8 cellular contexts compared by ENCODE assay signal in the genomic region with DNA sequence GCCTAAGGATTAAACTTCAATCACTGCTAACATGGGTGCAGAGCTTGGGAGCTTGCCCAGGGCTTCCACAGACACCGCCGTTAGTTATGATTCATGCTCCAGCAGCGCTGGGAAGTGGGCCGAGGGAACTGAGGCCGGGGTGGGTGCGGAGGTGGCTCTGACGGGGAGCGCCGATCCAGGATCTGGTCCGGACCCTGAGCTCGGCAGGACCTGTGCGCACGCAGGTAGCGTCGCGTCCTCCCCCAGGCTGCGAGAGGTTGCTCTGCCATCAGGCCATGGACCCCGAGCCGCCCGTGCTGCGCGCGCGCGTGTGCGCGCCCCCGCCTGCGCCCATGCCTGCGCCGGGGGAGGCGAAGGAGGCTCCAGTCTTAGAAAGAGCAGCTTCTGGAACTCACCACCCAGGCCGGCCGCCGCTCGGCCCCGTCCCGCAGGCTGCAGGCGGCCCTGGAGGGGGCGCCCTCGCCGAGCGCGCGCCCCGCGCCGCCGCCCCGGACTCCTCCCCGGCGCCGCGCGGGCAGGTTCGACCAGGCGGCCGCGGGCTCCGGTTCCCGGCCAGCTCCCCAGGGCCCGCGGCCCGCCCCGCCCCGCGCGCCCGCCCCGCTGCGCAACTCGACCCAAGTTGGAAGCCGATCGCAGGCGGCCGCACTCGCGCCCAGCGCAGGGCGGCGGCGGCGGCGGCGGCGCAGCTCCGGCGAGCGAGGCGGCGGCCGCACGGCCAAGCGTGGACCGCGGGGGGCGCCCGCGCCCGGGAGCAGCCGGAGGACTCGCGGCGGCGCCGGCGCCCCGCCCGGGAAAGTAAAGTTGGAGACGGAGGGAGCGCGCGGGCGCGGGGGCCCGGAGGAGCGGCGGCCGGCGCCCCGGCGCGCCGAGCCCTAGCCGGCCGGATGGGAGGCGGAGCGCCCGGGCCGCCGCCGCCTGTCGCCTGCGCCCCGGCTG. TPM values are rescaled to one million over a fixed set of nuclear protein-coding genes. Genes with fewer than 3 reads are reported as not detected.
DNase-seq lines count a peak whose midpoint lies in the region; ATAC-seq, FAIRE-seq and TF ChIP-seq lines count a peak whose summit lies in the region.

No MANE protein-coding gene starts in this region.

- H3K27me3 Mint-ChIP-seq in T-helper 2 cell treated with Interferon-gamma antibody and Interleukin-4, amounts not matched to agents 5 μg/mL and 100 μg/mL, for 36 hours (ENCODE audit: low read depth): peaks cover 18% of the 10 kb centered on the region

- in situ Hi-C loops in brain microvascular endothelial cell (cut with HindIII; ENCODE audit: low pct_ligation_motif_present, low sequenced_read_pairs): no loop called here

- H3K36me3 ChIP-seq in brain microvascular endothelial cell (replicated peaks) (no peaks in the 10 kb centered on the region), kidney (ENCODE audit: control insufficient read depth in 1 of 2, insufficient read depth in 2 of 2, low read length in 2 of 2) (no peaks in the 10 kb centered on the region), thymus (ENCODE audit: control insufficient read depth, insufficient read depth) (no peaks in the 10 kb centered on the region)

- no peak for ATAC-seq in GM18520 (IDR thresholded peaks at IDR 0.05; ENCODE audit: unreplicated experiment)

- H3K9me3 Mint-ChIP-seq in T-helper 2 cell treated with Interferon-gamma antibody and Interleukin-4, amounts not matched to agents 5 μg/mL and 100 μg/mL, for 36 hours: no peaks in the 10 kb centered on the region

- H3K27ac Mint-ChIP-seq in T-helper 2 cell treated with Interferon-gamma antibody and Interleukin-4, amounts not matched to agents 5 μg/mL and 100 μg/mL, for 36 hours: no peak overlapping the region

- peaks cover 2% of the 10 kb centered on the region for H3K4me1 Mint-ChIP-seq in T-helper 2 cell treated with Interferon-gamma antibody and Interleukin-4, amounts not matched to agents 5 μg/mL and 100 μg/mL, for 36 hours (ENCODE audit: low read depth)

- DNase-seq in COLO668 (lab: John Stamatoyannopoulos, UW; ENCODE audit: unreplicated experiment): peak; percentile 79
- peak; percentile 35 to 52 for DNase-seq in Kasumi-1 (lab: John Stamatoyannopoulos, UW)
- peak; percentile 37 for DNase-seq in brain microvascular endothelial cell
- DNase-seq in kidney: no peak
- no peak for DNase-seq in COLO829 (ENCODE audit: low spot score)
- DNase-seq in T-helper 2 cell treated with Interferon-gamma antibody and Interleukin-4, amounts not matched to agents 5 μg/mL and 100 μg/mL, for 36 hours (ENCODE audit: low spot score): no peak

- H3K9me3 ChIP-seq in kidney (ENCODE audit: control insufficient read depth in 1 of 2, low read length in 2 of 2): no peaks in the 10 kb centered on the region
- no peaks in the 10 kb centered on the region for H3K9me3 ChIP-seq in thymus (ENCODE audit: control insufficient read depth)

- H3K4me1 ChIP-seq in kidney (ENCODE audit: control insufficient read depth in 1 of 2, insufficient read depth in 1 of 2, low read depth in 1 of 2, low read length in 2 of 2) (peaks cover 0 to 5% of the 10 kb centered on the region in 2 donors), thymus (ENCODE audit: control insufficient read depth, insufficient read depth, low read length) (no peaks in the 10 kb centered on the region)

- H3K27ac ChIP-seq in brain microvascular endothelial cell: no peak overlapping the region
- H3K27ac ChIP-seq in kidney (ENCODE audit: low read depth in 2 of 2, low read length in 2 of 2): peak overlapping the region in 1 of 2 donors; percentile 53
- no peak overlapping the region for H3K27ac ChIP-seq in thymus (ENCODE audit: low read depth)

- H3K4me3 ChIP-seq in brain microvascular endothelial cell (ENCODE audit: low read depth, low read length) (peak overlapping the region; percentile 34), kidney (ENCODE audit: low read length in 2 of 2) (peak overlapping the region in 1 of 2 donors; percentile 58), thymus (ENCODE audit: low read length) (peak overlapping the region; percentile 12)

- 4% methylated on average over 134 of the region's 135 CpGs for WGBS in thymus

- FAIRE-seq in kidney (lab: Jason Lieb, UNC): no peak

- intact Hi-C loops in kidney (cut with DNase I): no loop called here

- H3K36me3 Mint-ChIP-seq in T-helper 2 cell treated with Interferon-gamma antibody and Interleukin-4, amounts not matched to agents 5 μg/mL and 100 μg/mL, for 36 hours (ENCODE audit: low read depth): peaks cover 1% of the 10 kb centered on the region

- TF ChIP-seq CTCF in brain microvascular endothelial cell (IDR thresholded peaks at IDR 0.05; ENCODE audit: low read depth, low read length, missing control alignments) (no peak), kidney (IDR thresholded peaks at IDR 0.05; ENCODE audit: borderline replicate concordance, extremely low read depth, insufficient read depth) (peak; percentile 36)

- peak overlapping the region in 1 of 2 donors; percentile 19 for H3K9ac ChIP-seq in kidney (ENCODE audit: low read length in 2 of 2)

- no peak overlapping the region for H3K4me3 Mint-ChIP-seq in T-helper 2 cell treated with Interferon-gamma antibody and Interleukin-4, amounts not matched to agents 5 μg/mL and 100 μg/mL, for 36 hours

- peaks cover 26% of the 10 kb centered on the region for H3K27me3 ChIP-seq in brain microvascular endothelial cell (replicated peaks)
- peaks cover 49% of the 10 kb centered on the region for H3K27me3 ChIP-seq in thymus (ENCODE audit: control insufficient read depth, insufficient read depth)

RNA-seq across cellular contexts. Expression of a gene that starts 0.6 kb away (rescaled TPM):
- 36.2 TPM for total RNA-seq in kidney
- polyA plus RNA-seq in kidney (ENCODE audit: insufficient read depth, low read depth, low replicate concordance) (21.9 TPM), thymus (4.4 TPM)

Comparison
In these comparisons a context has a peak if more than half of its experiments do, and no peak if none do; other contexts are left out.
1. DNase-seq: peak in COLO668 (single experiment), Kasumi-1 (2 of 2) and brain microvascular endothelial cell (single experiment); none in kidney (single experiment), COLO829 (single experiment) and T-helper 2 cell treated with Interferon-gamma antibody and Interleukin-4, amounts not matched to agents 5 μg/mL and 100 μg/mL, for 36 hours (single experiment).